9 cellular contexts compared by ENCODE assay signal in the genomic region with DNA sequence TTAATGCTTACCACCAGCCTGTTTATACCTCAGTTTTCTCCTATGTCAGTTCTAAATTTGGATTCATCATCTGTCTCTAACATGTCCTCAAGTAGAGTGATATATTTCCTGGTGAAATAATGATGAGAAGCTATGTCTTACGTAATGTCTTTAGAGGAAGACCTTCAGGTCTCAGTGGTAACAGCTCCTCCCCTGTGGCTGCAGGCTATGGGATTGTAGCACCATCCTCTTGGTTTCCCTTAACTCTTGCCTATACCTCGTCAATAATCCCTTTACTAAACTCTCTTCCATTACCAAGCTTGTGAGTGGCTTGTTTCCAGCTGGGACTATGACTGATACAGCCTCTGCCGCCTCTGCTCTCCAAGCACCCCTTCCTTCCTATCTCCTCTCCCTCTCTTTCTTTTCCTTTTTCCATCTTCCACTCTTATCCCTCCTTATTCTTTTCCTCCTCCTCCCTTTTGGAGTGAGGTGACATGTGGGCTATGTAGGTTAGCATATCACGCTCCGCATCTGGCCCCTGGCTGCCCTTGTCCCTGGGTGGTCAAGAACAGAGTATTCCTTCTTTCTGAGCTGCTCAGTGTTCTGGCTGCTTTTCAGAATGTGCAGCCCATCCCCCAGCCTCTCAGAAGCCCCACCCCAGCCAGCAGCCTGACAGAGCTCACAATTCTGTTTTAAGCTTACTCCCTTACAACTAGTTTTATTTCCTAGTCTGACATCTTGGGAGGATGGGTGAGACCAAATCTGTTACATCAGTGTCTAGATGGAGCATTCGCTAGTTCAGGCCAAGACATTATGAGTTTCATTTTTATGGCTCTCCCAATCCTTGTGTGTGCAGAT.
DNase-seq lines count a peak whose midpoint lies in the region; ATAC-seq and TF ChIP-seq lines count a peak whose summit lies in the region.
"Had no signal": no experiment of that assay in that cellular context is flagged by ENCODE, and none has a peak within 500 bp of the region (broad histone marks: within the 10 kb centered on the region; RNA-seq: fewer than 3 reads in every experiment).

No MANE protein-coding gene starts in this region.

- H3K9ac ChIP-seq in HUES48 (ENCODE audit: low read depth, low read length): no peak overlapping the region

- in situ Hi-C loops in gastrocnemius medialis (cut with MboI; ENCODE audit: low sequenced_read_pairs in 4 of 4): no loop called here

- H3K27me3 ChIP-seq in HUES48 (ENCODE audit: control insufficient read depth, insufficient read depth, low read length): no peaks in the 10 kb centered on the region
- H3K27me3 ChIP-seq in right cardiac atrium (ENCODE audit: control insufficient read depth, insufficient read depth): no peaks in the 10 kb centered on the region
- H3K27me3 ChIP-seq in gastrocnemius medialis: no peaks in the 10 kb centered on the region

- DNase-seq in SK-N-DZ (ENCODE audit: low spot score) (peak; percentile 47), right cardiac atrium (peak; percentile 62 to 89 (median 86)), gastrocnemius medialis (peak; percentile 59 to 81), cerebellar nuclear complex (lab: John Stamatoyannopoulos, UW) (no peak)
- DNase-seq: SW 1271 had no signal

- peaks cover 13% of the 10 kb centered on the region; the same call in 1 of the 2 replicates for H3K9me3 ChIP-seq in HUES48 (ENCODE audit: control insufficient read depth, insufficient read depth, low read length)
- H3K9me3 ChIP-seq in right cardiac atrium (ENCODE audit: control insufficient read depth, low read length): peaks cover 2% of the 10 kb centered on the region
- H3K9me3 ChIP-seq in gastrocnemius medialis: no peaks in the 10 kb centered on the region

- no peaks in the 10 kb centered on the region for H3K36me3 ChIP-seq in HUES48 (ENCODE audit: control insufficient read depth, insufficient read depth, low read length)
- H3K36me3 ChIP-seq in gastrocnemius medialis: no peaks in the 10 kb centered on the region

- ATAC-seq in right cardiac atrium (peak; percentile 79 to 82), gastrocnemius medialis (peak; percentile 60 to 67), HG03039 (IDR thresholded peaks at IDR 0.05; ENCODE audit: unreplicated experiment) (no peak), GM18511 (IDR thresholded peaks at IDR 0.05; ENCODE audit: unreplicated experiment) (no peak), HG03378 (IDR thresholded peaks at IDR 0.05; ENCODE audit: unreplicated experiment) (no peak)

- intact Hi-C loops in right cardiac atrium (cut with DNase I): no loop called here
- intact Hi-C loops in gastrocnemius medialis (cut with DNase I; ENCODE audit: low total_unique reads): loop anchor here (5.0 kb wide), 1 partner anchor 52 kb away; no protein-coding TSS in a partner anchor

- no peak for TF ChIP-seq CTCF in gastrocnemius medialis (IDR thresholded peaks at IDR 0.05 in 4 of 5, conservative IDR thresholded peaks at IDR 0.05 in 1 of 5)

- no peak for TF ChIP-seq POLR2A in gastrocnemius medialis (IDR thresholded peaks at IDR 0.05)

- peak overlapping the region; percentile 59 for H3K27ac ChIP-seq in HUES48 (ENCODE audit: low read depth, low read length)
- peak overlapping the region; percentile 19 for H3K27ac ChIP-seq in right cardiac atrium (ENCODE audit: low read length)
- peak overlapping the region; percentile 79 to 95 (median 82) for H3K27ac ChIP-seq in gastrocnemius medialis

- H3K4me1 ChIP-seq in HUES48 (ENCODE audit: control insufficient read depth, insufficient read depth, low read length) (peaks cover 23% of the 10 kb centered on the region), right cardiac atrium (ENCODE audit: control insufficient read depth, insufficient read depth, low read length) (peaks cover 3% of the 10 kb centered on the region), gastrocnemius medialis (peaks cover 34 to 45% of the 10 kb centered on the region in 2 donors)

- WGBS in right cardiac atrium: 27% methylated on average over 6 of the region's 6 CpGs

- H3K4me3 ChIP-seq in HUES48 (ENCODE audit: low read depth, low read length): 0 out of 2 replicates have a peak overlapping the region, but pooled peaks have one; percentile 7
- H3K4me3 ChIP-seq in right cardiac atrium (ENCODE audit: low read length): no peak overlapping the region
- no peak overlapping the region for H3K4me3 ChIP-seq in gastrocnemius medialis

Comparison
In these comparisons a context has a peak if more than half of its experiments do, and no peak if none do; other contexts are left out.
1. H3K27ac ChIP-seq: peak in every context shown above with its lines; median percentile 82 in gastrocnemius medialis; 59 in HUES48; 19 in right cardiac atrium.
2. DNase-seq: peak in SK-N-DZ (single experiment), right cardiac atrium (3 of 3) and gastrocnemius medialis (2 of 2); none in cerebellar nuclear complex (0 of 2).
3. ATAC-seq: peak in right cardiac atrium (2 of 2) and gastrocnemius medialis (2 of 2); none in HG03039 (single experiment), GM18511 (single experiment) and HG03378 (single experiment).